8 cellular contexts compared by ENCODE assay signal in the genomic region with DNA sequence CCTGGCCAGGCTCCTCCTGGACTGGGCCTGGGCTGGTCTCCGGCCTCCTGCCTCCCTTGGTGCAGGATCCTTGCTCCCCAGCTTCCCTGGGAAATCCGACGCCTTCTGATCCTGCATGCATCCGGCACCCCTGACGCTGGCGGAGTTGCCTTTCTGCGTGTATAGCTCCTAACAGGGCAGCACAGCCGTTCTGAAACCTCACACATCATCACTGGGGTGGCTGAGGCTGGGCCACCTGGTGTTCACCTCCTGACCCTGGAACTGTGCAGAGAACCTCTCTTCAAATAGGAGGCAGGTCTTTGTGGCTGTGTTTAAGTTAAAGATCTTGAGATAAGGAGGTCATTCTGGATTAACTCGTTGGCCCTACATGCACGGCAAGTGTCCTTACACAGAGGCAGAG.
DNase-seq lines count a peak whose midpoint lies in the region; ATAC-seq and TF ChIP-seq lines count a peak whose summit lies in the region.
"Not testable (repeated sequence)": the region's sequence is repeated elsewhere in the genome, so short reads cannot be mapped to it uniquely, and the experiment has no call there.

No MANE protein-coding gene starts in this region.

- intact Hi-C loops in activated CD8-positive, alpha-beta T cell treated with anti-CD3 and anti-CD28 coated beads for 36 hours (cut with micrococcal nuclease); aorta (cut with DNase I): not testable (repeated sequence)

- H3K36me3 ChIP-seq in aorta (ENCODE audit: control insufficient read depth in 1 of 2, insufficient read depth in 2 of 2, low read length in 1 of 2), result not testable (repeated sequence)

- not testable (repeated sequence) for H3K4me1 ChIP-seq in aorta (ENCODE audit: control insufficient read depth in 1 of 2, insufficient read depth in 2 of 2, low read length in 2 of 2)

- H3K4me3 Mint-ChIP-seq in activated CD8-positive, alpha-beta T cell treated with anti-CD3 and anti-CD28 coated beads for 36 hours, result not testable (repeated sequence)

- peak; percentile 32 for DNase-seq in activated CD8-positive, alpha-beta T cell treated with anti-CD3 and anti-CD28 coated beads for 36 hours
- DNase-seq in aorta, result peak in 1 of 2 donors; percentile 62

- not testable (repeated sequence) for H3K4me3 ChIP-seq in aorta (ENCODE audit: low read length in 2 of 2)

- not testable (repeated sequence) for H3K27ac ChIP-seq in aorta (ENCODE audit: low read depth in 1 of 2, low read length in 2 of 2)

- TF ChIP-seq CTCF in activated CD8-positive, alpha-beta T cell treated with anti-CD3 and anti-CD28 coated beads for 36 hours (IDR thresholded peaks at IDR 0.05), result not testable (repeated sequence)

- not testable (repeated sequence) for H3K9me3 Mint-ChIP-seq in activated CD8-positive, alpha-beta T cell treated with anti-CD3 and anti-CD28 coated beads for 36 hours

- H3K27ac Mint-ChIP-seq in activated CD8-positive, alpha-beta T cell treated with anti-CD3 and anti-CD28 coated beads for 36 hours, result not testable (repeated sequence)

- CTCF ChIA-PET in activated CD8-positive, alpha-beta T cell treated with anti-CD3 and anti-CD28 coated beads for 36 hours (lab: Charles Lee), result not testable (repeated sequence)

- not testable (repeated sequence) for H3K27me3 Mint-ChIP-seq in activated CD8-positive, alpha-beta T cell treated with anti-CD3 and anti-CD28 coated beads for 36 hours

- not testable (repeated sequence) for H3K27me3 ChIP-seq in aorta (ENCODE audit: control insufficient read depth in 1 of 2, insufficient read depth in 2 of 2, low read length in 1 of 2)

- H3K9me3 ChIP-seq in aorta (ENCODE audit: control insufficient read depth, low read length), result not testable (repeated sequence)

- POLR2A ChIA-PET in activated CD8-positive, alpha-beta T cell treated with anti-CD3 and anti-CD28 coated beads for 36 hours (lab: Charles Lee), result not testable (repeated sequence)

- peaks cover 11% of the 10 kb centered on the region for H3K4me1 Mint-ChIP-seq in activated CD8-positive, alpha-beta T cell treated with anti-CD3 and anti-CD28 coated beads for 36 hours (ENCODE audit: low read depth)

- peak; percentile 51 for ATAC-seq in GM18517 (IDR thresholded peaks at IDR 0.05; ENCODE audit: unreplicated experiment)
- ATAC-seq in GM19351 (IDR thresholded peaks at IDR 0.05; ENCODE audit: unreplicated experiment), result peak; percentile 69
- ATAC-seq in GM21526 (IDR thresholded peaks at IDR 0.05; ENCODE audit: low FRiP score, unreplicated experiment), result peak; percentile 49
- ATAC-seq in HG02798 (IDR thresholded peaks at IDR 0.05; ENCODE audit: poor library complexity, unreplicated experiment), result peak; percentile 83
- ATAC-seq in HG03103 (IDR thresholded peaks at IDR 0.05; ENCODE audit: low read depth, unreplicated experiment), result peak; percentile 54
- peak; percentile 48 for ATAC-seq in HG03520 (IDR thresholded peaks at IDR 0.05; ENCODE audit: unreplicated experiment)
- ATAC-seq in activated CD8-positive, alpha-beta T cell treated with anti-CD3 and anti-CD28 coated beads for 36 hours, result not testable (repeated sequence)
- peak; percentile 28 for ATAC-seq in aorta (ENCODE audit: low FRiP score)

- H3K36me3 Mint-ChIP-seq in activated CD8-positive, alpha-beta T cell treated with anti-CD3 and anti-CD28 coated beads for 36 hours (ENCODE audit: low read depth), result not testable (repeated sequence)

- 78 to 91% methylated on average over 5 to 9 of the region's 10 CpGs for WGBS in aorta, 2 donors
